ENCODE assay signal across 31 cellular contexts in genomic region chr4:147933779-147934178, GRCh38.
"Had no signal": no experiment of that assay in that cellular context is flagged by ENCODE, and none has a peak within 500 bp of the region (broad histone marks: within the 10 kb centered on the region; RNA-seq: fewer than 3 reads in every experiment).

No MANE protein-coding gene starts in this region.

- H3K4me3 ChIP-seq: ascending aorta, Peyer's patch had no signal

- DNase-seq: activated CD4-positive, alpha-beta T cell treated with anti-CD3 and anti-CD28 coated beads for 1 hour; activated CD4-positive, alpha-beta T cell treated with anti-CD3 and anti-CD28 coated beads for 48 hours; activated CD4-positive, alpha-beta T cell treated with anti-CD3 and anti-CD28 coated beads, Interleukin-2, amount 50 U/mL, for 4 hours; activated CD4-positive, CD25-positive, alpha-beta regulatory T cell; activated CD8-positive, alpha-beta T cell treated with anti-CD3 and anti-CD28 coated beads for 36 hours; activated gamma-delta T cell; activated naive CD4-positive, alpha-beta T cell treated with Interleukin-2 at 50 U/mL for 16 hours; activated naive CD8-positive, alpha-beta T cell treated with anti-CD3 and anti-CD28 coated beads, Interleukin-2, amount 10 ng/mL, durations not matched to agents 7 days and 5 days; activated T-cell treated with anti-CD3 and anti-CD28 coated beads, Interleukin-2, amount 50 U/mL, for 1 hour; Kasumi-1; KG1; MM.1S; MV-4-11; NCI-H1092; NCI-H1436 treated with DMSO at 0.1 percent for 48 hours; NCI-H1694 treated with DMSO at 0.1 percent for 48 hours; NCI-H2029; NCI-H2107; NCI-H2171; NCI-H510A; NCI-H748 treated with DMSO at 0.1 percent for 48 hours; NK-92 treated with Interleukin-12 subunit alpha and Interleukin-12 subunit beta, amount 100 ng/mL, for 24 hours; PC-3; Peyer's patch; RPMI8226; SW 1271; T1000 had no signal

- ATAC-seq: PC-3 had no signal

- H3K27ac Mint-ChIP-seq: activated CD8-positive, alpha-beta T cell treated with anti-CD3 and anti-CD28 coated beads for 36 hours; activated naive CD4-positive, alpha-beta T cell treated with anti-CD3 and anti-CD28 coated beads, Interleukin-2, amount 50 U/mL, for 24 hours; activated naive CD8-positive, alpha-beta T cell treated with anti-CD3 and anti-CD28 coated beads, Interleukin-2, amount 10 ng/mL, durations not matched to agents 7 days and 5 days; activated T-helper 2 cell treated with anti-CD3 and anti-CD28 coated beads, Interferon-gamma antibody, Interleukin-2, Interleukin-4, amounts not matched to agents 10 μg/mL and 5 μg/mL and 100 μg/mL, durations not matched to agents 14 hours and 24 hours and 36 hours had no signal

- H3K9me3 ChIP-seq: ascending aorta, Peyer's patch had no signal

- H3K4me1 Mint-ChIP-seq: activated naive CD4-positive, alpha-beta T cell treated with anti-CD3 and anti-CD28 coated beads, Interleukin-2, amount 50 U/mL, for 24 hours; activated naive CD8-positive, alpha-beta T cell treated with anti-CD3 and anti-CD28 coated beads, Interleukin-2, amount 10 ng/mL, durations not matched to agents 7 days and 5 days had no signal

- H3K4me3 Mint-ChIP-seq: activated CD8-positive, alpha-beta T cell treated with anti-CD3 and anti-CD28 coated beads for 36 hours; activated naive CD4-positive, alpha-beta T cell treated with anti-CD3 and anti-CD28 coated beads, Interleukin-2, amount 50 U/mL, for 24 hours; activated naive CD8-positive, alpha-beta T cell treated with anti-CD3 and anti-CD28 coated beads, Interleukin-2, amount 10 ng/mL, durations not matched to agents 7 days and 5 days had no signal

- H3K27me3 ChIP-seq: ascending aorta, Peyer's patch had no signal

- H3K4me1 ChIP-seq: ascending aorta, Peyer's patch had no signal

- H3K9me3 Mint-ChIP-seq: activated CD8-positive, alpha-beta T cell treated with anti-CD3 and anti-CD28 coated beads for 36 hours; activated naive CD4-positive, alpha-beta T cell treated with anti-CD3 and anti-CD28 coated beads, Interleukin-2, amount 50 U/mL, for 24 hours; activated naive CD8-positive, alpha-beta T cell treated with anti-CD3 and anti-CD28 coated beads, Interleukin-2, amount 10 ng/mL, durations not matched to agents 7 days and 5 days; activated T-helper 2 cell treated with anti-CD3 and anti-CD28 coated beads, Interferon-gamma antibody, Interleukin-2, Interleukin-4, amounts not matched to agents 10 μg/mL and 5 μg/mL and 100 μg/mL, durations not matched to agents 14 hours and 24 hours and 36 hours had no signal

- H3K36me3 Mint-ChIP-seq: activated naive CD8-positive, alpha-beta T cell treated with anti-CD3 and anti-CD28 coated beads, Interleukin-2, amount 10 ng/mL, durations not matched to agents 7 days and 5 days had no signal

- H3K27ac ChIP-seq: ascending aorta, Peyer's patch, WERI-Rb-1 had no signal

- H3K36me3 ChIP-seq: Peyer's patch had no signal
